Comparison of ENCODE assay signal across 17 cellular contexts in genomic region chr5:79831910-79832309, GRCh38.
DNase-seq lines count a peak whose midpoint lies in the region; ATAC-seq and TF ChIP-seq lines count a peak whose summit lies in the region.
"Had no signal": no experiment of that assay in that cellular context is flagged by ENCODE, and none has a peak within 500 bp of the region (broad histone marks: within the 10 kb centered on the region; RNA-seq: fewer than 3 reads in every experiment).

No MANE protein-coding gene starts in this region.

- CTCF ChIA-PET in HEK293 (lab: Yijun Ruan, JAX), result interaction anchor here (0.6 kb wide), 1 partner anchor 17 kb away, joined by 6 read pairs; no protein-coding TSS in a partner anchor

- no peak overlapping the region for H3K27ac ChIP-seq in HEK293 (ENCODE audit: extremely low read depth, low read depth, low read length)
- H3K27ac ChIP-seq in gastrocnemius medialis, result peak overlapping the region; percentile 59 to 72 (median 68)
- H3K27ac ChIP-seq: BLaER1, upper lobe of left lung had no signal

- DNase-seq in NCI-H2196 (lab: John Stamatoyannopoulos, UW; ENCODE audit: unreplicated experiment), result peak; percentile 9
- DNase-seq in NCI-H2196 treated with DMSO at 0.1 percent for 48 hours (lab: John Stamatoyannopoulos, UW; ENCODE audit: unreplicated experiment), result no peak
- peak; percentile 81 for DNase-seq in fibroblast of gingiva (ENCODE audit: low read depth)
- peak; percentile 72 to 88 for DNase-seq in gastrocnemius medialis
- no peak for DNase-seq in midbrain (lab: John Stamatoyannopoulos, UW)
- DNase-seq: activated CD4-positive, alpha-beta T cell treated with anti-CD3 and anti-CD28 coated beads, Interleukin-2, amount 50 U/mL, for 48 hours; activated CD8-positive, alpha-beta memory T cell treated with anti-CD3 and anti-CD28 coated beads, Interleukin-2, amount 50 U/mL, for 4 hours; DMS79; NCI-H187; small intestine; stimulated activated CD4-positive, alpha-beta T cell treated with anti-CD3 and anti-CD28 coated beads, Interleukin-2, amount 100 ng/mL, for 24 hours; T-cell had no signal

- H3K27me3 ChIP-seq in gastrocnemius medialis, result no peaks in the 10 kb centered on the region
- H3K27me3 ChIP-seq: BLaER1, upper lobe of left lung had no signal

- no peaks in the 10 kb centered on the region for H3K4me1 ChIP-seq in HEK293 (ENCODE audit: control insufficient read depth, insufficient read depth, low read length)
- H3K4me1 ChIP-seq in gastrocnemius medialis, result peaks cover 42 to 47% of the 10 kb centered on the region in 2 donors
- H3K4me1 ChIP-seq: upper lobe of left lung had no signal

- no peaks in the 10 kb centered on the region for H3K9me3 ChIP-seq in HEK293 (ENCODE audit: control insufficient read depth, insufficient read depth, low read depth, low read length)
- no peaks in the 10 kb centered on the region for H3K9me3 ChIP-seq in gastrocnemius medialis
- H3K9me3 ChIP-seq: BLaER1, upper lobe of left lung had no signal

- no peak overlapping the region for H3K4me3 ChIP-seq in HEK293 (ENCODE audit: low read depth, low read length)
- H3K4me3 ChIP-seq in gastrocnemius medialis, result no peak overlapping the region
- H3K4me3 ChIP-seq: BLaER1, upper lobe of left lung had no signal

- ATAC-seq in gastrocnemius medialis, result peak; percentile 72 to 76
- no peak for ATAC-seq in HG03565 (IDR thresholded peaks at IDR 0.05; ENCODE audit: unreplicated experiment)
- no peak for ATAC-seq in HG02678 (IDR thresholded peaks at IDR 0.05; ENCODE audit: unreplicated experiment)
- ATAC-seq: T-cell had no signal

- intact Hi-C loops in gastrocnemius medialis (cut with DNase I; ENCODE audit: low total_unique reads), result loop anchor here (5.0 to 10.0 kb wide), 2 partner anchors 47 to 220 kb away; partner anchors contain the start of gene TENT2

- H3K36me3 ChIP-seq in HEK293 (ENCODE audit: control insufficient read depth in 2 of 2, insufficient read depth in 1 of 2, low read length in 2 of 2) (no peaks in the 10 kb centered on the region), gastrocnemius medialis (no peaks in the 10 kb centered on the region)
- H3K36me3 ChIP-seq: BLaER1, upper lobe of left lung had no signal

- TF ChIP-seq CTCF in HEK293 (tag by site-specific recombination; IDR thresholded peaks at IDR 0.05) (no peak), gastrocnemius medialis (IDR thresholded peaks at IDR 0.05 in 4 of 5, conservative IDR thresholded peaks at IDR 0.05 in 1 of 5) (no peak)

- no peak for TF ChIP-seq POLR2A in gastrocnemius medialis (IDR thresholded peaks at IDR 0.05)

- POLR2A ChIA-PET in HEK293 (lab: Yijun Ruan, JAX), result no interaction called here

- in situ Hi-C loops in gastrocnemius medialis (cut with MboI; ENCODE audit: low sequenced_read_pairs in 4 of 4), result no loop called here

TF ChIP-seq in HEK293, 187 proteins besides CTCF, POLR2A, EP300 and RAD21:
- TF ChIP-seq SCRT2 (tag by site-specific recombination; IDR thresholded peaks at IDR 0.05), result 0 out of 2 replicates have a peak, but pooled peaks have one; percentile 10
- no peak for TF ChIP-seq SP3 (tag by site-specific recombination; IDR thresholded peaks at IDR 0.05)

Comparison
In these comparisons a context has a peak if more than half of its experiments do, and no peak if none do; other contexts are left out.
1. DNase-seq: peak in NCI-H2196 (single experiment), fibroblast of gingiva (single experiment) and gastrocnemius medialis (2 of 2); none in NCI-H2196 treated with DMSO at 0.1 percent for 48 hours (single experiment) and midbrain (single experiment).
2. ATAC-seq: peak in gastrocnemius medialis (2 of 2); none in HG03565 (single experiment) and HG02678 (single experiment).